Comparison of ENCODE assay signal across 18 cellular contexts in genomic region chr11:1776331-1776851, GRCh38. TPM values are rescaled to one million over a fixed set of nuclear protein-coding genes. Genes with fewer than 3 reads are reported as not detected.
DNase-seq lines count a peak whose midpoint lies in the region; ATAC-seq and TF ChIP-seq lines count a peak whose summit lies in the region.
"Had no signal": no experiment of that assay in that cellular context is flagged by ENCODE, and none has a peak within 500 bp of the region (broad histone marks: within the 10 kb centered on the region; RNA-seq: fewer than 3 reads in every experiment).

No MANE protein-coding gene starts in this region.

- no peaks in the 10 kb centered on the region for H3K27me3 Mint-ChIP-seq in Calu3 (ENCODE audit: unreplicated experiment)

- peaks cover 80% of the 10 kb centered on the region for H3K4me1 Mint-ChIP-seq in Calu3 (ENCODE audit: low read depth, unreplicated experiment)

- no peak for TF ChIP-seq CTCF in Calu3 (IDR thresholded peaks at IDR 0.05; ENCODE audit: unreplicated experiment)
- TF ChIP-seq CTCF in Peyer's patch (IDR thresholded peaks at IDR 0.05), result no peak
- no peak for TF ChIP-seq CTCF in sigmoid colon (IDR thresholded peaks at IDR 0.05)

- H3K36me3 ChIP-seq in Peyer's patch (no peaks in the 10 kb centered on the region), sigmoid colon (no peaks in the 10 kb centered on the region)
- H3K36me3 ChIP-seq: BE2C had no signal

- H3K27me3 ChIP-seq in Peyer's patch (no peaks in the 10 kb centered on the region), sigmoid colon (no peaks in the 10 kb centered on the region)
- H3K27me3 ChIP-seq: BE2C had no signal

- intact Hi-C loops in Calu3 (cut with micrococcal nuclease; ENCODE audit: unreplicated experiment), result loop anchor here (5.0 kb wide), 1 partner anchor 56 kb away; the partner anchor contains the start of gene SYT8
- intact Hi-C loops in sigmoid colon (cut with DNase I), result no loop called here

- TF ChIP-seq POLR2A in Peyer's patch (IDR thresholded peaks at IDR 0.05) (no peak), sigmoid colon (IDR thresholded peaks at IDR 0.05) (no peak)

- 86 to 90% methylated on average over 11 of the region's 11 CpGs for WGBS in sigmoid colon, 2 donors

- H3K36me3 Mint-ChIP-seq in Calu3 (ENCODE audit: insufficient read depth, unreplicated experiment), result peaks cover 31% of the 10 kb centered on the region
- H3K36me3 Mint-ChIP-seq: CD8-positive, alpha-beta T cell had no signal

- BruUV-seq in Calu3 (replicated peaks; lab: Mats Ljungman, UMichigan), result no TSS peak

- peaks cover 0 to 19% (median 15%) of the 10 kb centered on the region in 4 donors for H3K4me1 ChIP-seq in Peyer's patch
- H3K4me1 ChIP-seq in sigmoid colon, result peaks cover 0 to 13% (median 8%) of the 10 kb centered on the region in 4 donors
- H3K4me1 ChIP-seq: BE2C had no signal

- no peak for ATAC-seq in left lobe of liver
- ATAC-seq: A549; CD8-positive, alpha-beta T cell; GM12878; HepG2 had no signal

- no peak overlapping the region for H3K4me3 ChIP-seq in Peyer's patch
- no peak overlapping the region for H3K4me3 ChIP-seq in sigmoid colon
- H3K4me3 ChIP-seq: A549, GM12878 had no signal

- H3K9me3 Mint-ChIP-seq in Calu3 (ENCODE audit: low read depth, unreplicated experiment), result no peaks in the 10 kb centered on the region
- H3K9me3 Mint-ChIP-seq: CD8-positive, alpha-beta T cell; HFFc6 had no signal

- H3K9me3 ChIP-seq in Peyer's patch, result no peaks in the 10 kb centered on the region
- no peaks in the 10 kb centered on the region for H3K9me3 ChIP-seq in sigmoid colon
- H3K9me3 ChIP-seq: A549, BE2C had no signal

- DNase-seq in Calu3 (no peak), Peyer's patch (peak in 2 of 3 donors; percentile 2 to 26), left lobe of liver (ENCODE audit: low spot score) (peak; percentile 40), sigmoid colon (peak; percentile 48), NCI-H345 treated with DMSO at 0.1 percent for 48 hours (lab: John Stamatoyannopoulos, UW; ENCODE audit: unreplicated experiment) (no peak), NCI-H510A (lab: John Stamatoyannopoulos, UW) (no peak), GF-D8 (lab: John Stamatoyannopoulos, UW) (no peak)
- DNase-seq: BE2C; CD8-positive, alpha-beta T cell; COR-L47; HCEC 1CT; HFFc6 had no signal

- no peak overlapping the region for H3K27ac ChIP-seq in Peyer's patch
- no peak overlapping the region for H3K27ac ChIP-seq in sigmoid colon

- peak overlapping the region; percentile 44 for H3K27ac Mint-ChIP-seq in Calu3 (ENCODE audit: unreplicated experiment)
- H3K27ac Mint-ChIP-seq: CD8-positive, alpha-beta T cell; HFFc6 had no signal

- no peak overlapping the region for H3K4me3 Mint-ChIP-seq in Calu3 (ENCODE audit: low read depth, unreplicated experiment)
- H3K4me3 Mint-ChIP-seq: CD14-positive monocyte; CD8-positive, alpha-beta T cell; HFFc6 had no signal

- CTCF ChIA-PET in Calu3 (lab: Charles Lee), result interaction anchor here (0.7 kb wide), 1 partner anchor 171 kb away, joined by 6 read pairs; no protein-coding TSS in a partner anchor

- TF ChIP-seq EP300 in sigmoid colon (IDR thresholded peaks at IDR 0.05), result no peak

RNA-seq across cellular contexts. Expression of gene CTSD, which starts 12.7 kb away (rescaled TPM):
- total RNA-seq in Calu3 (2022) (531 and 685 TPM in 2 replicates), Peyer's patch (1,000 to 10,000 TPM in 2 of 4 donors, 100 to 1,000 TPM in 2; 129 to 1,688 (median 1,221) TPM), left lobe of liver (564 TPM), sigmoid colon (100 to 1,000 TPM; 173 to 222 (median 209) TPM)
- polyA plus RNA-seq in sigmoid colon, result 1,000 to 10,000 TPM in 1 of 3 donors, 100 to 1,000 TPM in 2; 251 to 1,586 (median 853) TPM

RNA-seq across cellular contexts. Expression of gene IFITM10, which starts 26.0 kb away (rescaled TPM):
- total RNA-seq in Calu3 (2022) (3.3 and 8.1 TPM in 2 replicates), Peyer's patch (1 to 10 TPM in 3 of 4 donors, under 1 TPM in 1; 0.88 to 5.0 (median 3.4) TPM), left lobe of liver (15.7 TPM), sigmoid colon (1 to 10 TPM in 1 of 4 donors, under 1 TPM in 3; 0.36 to 1.4 (median 0.61) TPM)
- under 1 TPM in 1 of 3 donors, not detected in 2; 0.60 TPM for polyA plus RNA-seq in sigmoid colon
- total RNA-seq: GM12878 had no signal
- polyA plus RNA-seq: CD14-positive monocyte had no signal

RNA-seq across cellular contexts. Expression of gene SYT8, which starts 58.4 kb away (rescaled TPM):
- 5.8 and 7.1 TPM in 2 replicates for total RNA-seq in Calu3 (2022)
- 10 to 100 TPM in 3 of 4 donors, not detected in 1; 21.3 to 57.6 (median 44.6) TPM for total RNA-seq in Peyer's patch
- 0.30 TPM for total RNA-seq in left lobe of liver
- not detected for total RNA-seq in sigmoid colon
- 1 to 10 TPM in 2 of 3 donors, not detected in 1; 1.8 to 5.4 TPM for polyA plus RNA-seq in sigmoid colon
- total RNA-seq: CD8-positive, alpha-beta T cell; GM12878; H4; HFFc6 had no signal
- polyA plus RNA-seq: AG04450, CD14-positive monocyte had no signal

Comparison
In these comparisons a context has a peak if more than half of its experiments do, and no peak if none do; other contexts are left out.
1. DNase-seq: peak in Peyer's patch (2 of 3), left lobe of liver (single experiment) and sigmoid colon (single experiment); none in Calu3 (single experiment), NCI-H345 treated with DMSO at 0.1 percent for 48 hours (single experiment), NCI-H510A (single experiment) and GF-D8 (single experiment).